ENCODE assay signal across 10 cellular contexts in the genomic region with DNA sequence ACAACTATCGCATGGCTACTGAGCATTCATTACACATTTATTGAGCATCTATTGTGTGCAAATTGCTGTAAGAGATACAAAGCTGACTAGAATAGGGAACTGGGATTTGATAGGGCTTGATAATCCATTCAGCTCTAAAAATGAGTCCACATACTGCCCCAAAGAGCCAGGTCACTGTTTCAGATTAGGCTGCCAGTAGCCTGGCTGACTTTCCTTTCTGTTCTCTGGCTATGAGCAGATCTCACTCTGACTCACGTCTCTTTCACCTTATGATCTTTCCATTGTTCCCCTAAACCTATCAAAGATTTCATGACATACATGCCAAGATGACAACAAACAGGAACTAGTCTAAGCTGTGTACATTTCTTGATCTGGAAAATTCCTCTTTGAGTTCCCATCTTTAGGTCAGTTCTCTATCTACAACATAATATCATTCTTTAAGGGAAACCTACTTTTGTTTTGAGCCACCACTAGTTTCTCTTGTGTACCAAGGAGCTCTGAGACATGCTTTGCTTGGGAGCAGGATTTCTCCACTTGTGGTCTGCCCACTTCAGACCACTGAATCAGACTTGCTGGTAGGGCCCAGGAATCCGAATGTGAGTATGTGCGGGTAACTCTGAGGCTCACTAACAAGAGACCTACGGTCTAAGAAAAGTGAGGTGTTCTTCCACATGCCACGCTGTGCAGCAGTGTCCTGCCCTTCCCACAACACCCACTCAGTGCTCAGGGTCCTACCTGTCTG. TPM values are rescaled to one million over a fixed set of nuclear protein-coding genes. Genes with fewer than 3 reads are reported as not detected.
DNase-seq lines count a peak whose midpoint lies in the region; ATAC-seq and TF ChIP-seq lines count a peak whose summit lies in the region.
"Had no signal": no experiment of that assay in that cellular context is flagged by ENCODE, and none has a peak within 500 bp of the region (broad histone marks: within the 10 kb centered on the region; RNA-seq: fewer than 3 reads in every experiment).

No MANE protein-coding gene starts in this region.

- H3K9me3 ChIP-seq in PC-9 (ENCODE audit: insufficient read depth, low read depth) (no peaks in the 10 kb centered on the region), heart left ventricle (no peaks in the 10 kb centered on the region)

- no peaks in the 10 kb centered on the region for H4K20me1 ChIP-seq in PC-9 (ENCODE audit: insufficient read depth)

- H2AFZ ChIP-seq in PC-9, result no peak overlapping the region

- H3K9me2 ChIP-seq in PC-9 (ENCODE audit: insufficient read depth), result no peaks in the 10 kb centered on the region

- H3F3A ChIP-seq in PC-9 (ENCODE audit: insufficient read depth, low read depth), result peaks cover 47% of the 10 kb centered on the region

- H3K4me3 ChIP-seq in PC-9 (no peak overlapping the region), fibroblast of pulmonary artery (replicated peaks; ENCODE audit: low read depth, low read length) (no peak overlapping the region), heart left ventricle (no peak overlapping the region)

- BruUV-seq in PC-9 (replicated peaks; lab: Mats Ljungman, UMichigan), result no TSS peak

- CTCF ChIA-PET in PC-9 (lab: Charles Lee), result no interaction called here

- H3K27me3 ChIP-seq in PC-9 (ENCODE audit: insufficient read depth, low read depth), result no peaks in the 10 kb centered on the region
- H3K27me3 ChIP-seq in heart left ventricle, result no peaks in the 10 kb centered on the region

- peak; percentile 56 for DNase-seq in GM10266 (ENCODE audit: extremely low spot score)
- peak in 1 of 2 experiments; percentile 72 for DNase-seq in PC-9
- peak; percentile 75 for DNase-seq in fibroblast of pulmonary artery (ENCODE audit: low read depth)
- DNase-seq in C1 segment of cervical spinal cord (lab: John Stamatoyannopoulos, UW), result no peak
- DNase-seq in pons (ENCODE audit: low spot score), result no peak
- DNase-seq in heart left ventricle, result no peak
- DNase-seq: foreskin melanocyte, NCI-H526 had no signal

- intact Hi-C loops in PC-9 (cut with micrococcal nuclease; ENCODE audit: unreplicated experiment), result no loop called here
- intact Hi-C loops in heart left ventricle (cut with DNase I), result loop anchor here in 5 of 10 donors (5.0 to 10.0 kb wide), 3 partner anchors 71 to 223 kb away; a partner anchor contains a TSS

- POLR2A ChIA-PET in PC-9 (lab: Charles Lee; ENCODE audit: unreplicated experiment), result no interaction called here

- no peak for TF ChIP-seq CTCF in GM10266 (IDR thresholded peaks at IDR 0.05; ENCODE audit: control insufficient read depth, insufficient read depth, low read depth, missing control alignments)
- TF ChIP-seq CTCF in PC-9 (conservative IDR thresholded peaks at IDR 0.05), result no peak
- no peak for TF ChIP-seq CTCF in fibroblast of pulmonary artery (IDR thresholded peaks at IDR 0.05; ENCODE audit: low read length, missing control alignments)
- TF ChIP-seq CTCF in heart left ventricle (IDR thresholded peaks at IDR 0.05), result no peak

- peak overlapping the region; percentile 11; the same call in 1 of the 2 replicates for H3K4me2 ChIP-seq in PC-9

- H3K79me2 ChIP-seq in PC-9 (ENCODE audit: low read depth), result no peaks in the 10 kb centered on the region

- H3K36me3 ChIP-seq in PC-9 (ENCODE audit: low read depth), result peaks cover 10% of the 10 kb centered on the region
- H3K36me3 ChIP-seq in heart left ventricle, result peaks cover 0 to 75% (median 51%) of the 10 kb centered on the region in 9 donors

- H3K27ac ChIP-seq in PC-9 (peak overlapping the region; percentile 62), heart left ventricle (peak overlapping the region in 1 of 12 donors; percentile 68)

- WGBS in heart left ventricle, 4 donors, result 92 to 93% (median 93%) methylated on average over 6 of the region's 6 CpGs

- H3K4me1 ChIP-seq in PC-9 (replicated peaks; ENCODE audit: insufficient read depth), result peaks cover 53% of the 10 kb centered on the region
- H3K4me1 ChIP-seq in heart left ventricle, result peaks cover 0 to 46% (median 0%) of the 10 kb centered on the region in 12 donors

- no peak for TF ChIP-seq POLR2A in heart left ventricle (IDR thresholded peaks at IDR 0.05)

- ATAC-seq in GM21381 (IDR thresholded peaks at IDR 0.05; ENCODE audit: unreplicated experiment) (peak; percentile 39), HG03571 (IDR thresholded peaks at IDR 0.05; ENCODE audit: unreplicated experiment) (no peak), heart left ventricle (no peak)

RNA-seq across cellular contexts. Expression of a gene that starts 40.9 kb away (rescaled TPM):
- total RNA-seq in PC-9 (2021), result 7.8 and 9.2 TPM in 2 replicates
- total RNA-seq in heart left ventricle, result 100 to 1,000 TPM in 2 of 9 donors, 10 to 100 TPM in 7; 24.4 to 262 (median 33.0) TPM
- 10 to 100 TPM; 61.0 to 64.1 TPM for polyA plus RNA-seq in heart left ventricle

Comparison
In these comparisons a context has a peak if more than half of its experiments do, and no peak if none do; other contexts are left out.
1. DNase-seq: peak in GM10266 (single experiment) and fibroblast of pulmonary artery (single experiment); none in C1 segment of cervical spinal cord (0 of 14), pons (single experiment) and heart left ventricle (0 of 5).